1 cellular context compared by ENCODE assay signal in the genomic region with DNA sequence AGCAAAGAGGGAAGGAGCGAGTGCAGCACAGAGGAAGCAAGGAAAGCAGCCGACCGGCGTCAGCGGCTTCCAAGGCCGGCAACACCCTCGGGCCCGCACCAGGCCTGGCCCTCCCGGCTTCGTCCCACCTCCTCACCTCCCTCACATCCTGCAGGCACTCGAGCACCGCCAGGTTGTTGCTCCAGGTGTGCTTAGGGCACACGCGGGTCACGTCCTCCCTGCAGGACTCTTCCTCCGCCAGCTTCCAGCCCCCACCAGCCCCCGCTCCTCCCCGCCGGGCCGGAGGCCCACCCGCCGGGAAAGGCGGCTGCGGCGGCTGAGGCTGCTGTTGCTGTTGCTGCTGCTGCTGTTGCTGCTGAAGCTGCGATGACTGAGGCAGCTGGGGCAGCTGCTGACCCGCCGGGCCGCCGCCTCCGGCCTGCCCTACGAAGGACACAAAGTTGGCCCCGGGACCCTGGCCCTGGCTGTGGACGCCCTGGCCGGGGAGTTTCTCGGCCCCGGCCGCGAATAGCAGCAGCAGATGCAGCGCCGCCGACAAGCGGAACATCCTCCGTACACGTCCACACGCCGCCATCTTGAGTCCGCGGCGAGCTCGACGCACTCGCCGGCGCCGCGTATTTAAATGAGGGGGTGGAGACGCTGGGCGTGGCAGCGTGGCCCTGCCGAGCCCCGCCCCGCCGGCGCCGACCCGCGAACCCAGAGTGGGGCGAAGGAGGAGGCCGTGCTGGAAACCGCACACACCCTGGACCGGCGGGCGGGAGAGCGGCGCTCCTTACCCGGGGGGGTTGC.
TF ChIP-seq lines count a peak whose summit lies in the region.

A gene (minus strand): TSS at position 594 of the 789 bp plus-strand sequence. CDS start 20 bp downstream, at position 574.

TF ChIP-seq in HEK293, 187 proteins besides CTCF, POLR2A, EP300 and RAD21 (continued from another document and continues in another):
- TF ChIP-seq, protein P1, sequence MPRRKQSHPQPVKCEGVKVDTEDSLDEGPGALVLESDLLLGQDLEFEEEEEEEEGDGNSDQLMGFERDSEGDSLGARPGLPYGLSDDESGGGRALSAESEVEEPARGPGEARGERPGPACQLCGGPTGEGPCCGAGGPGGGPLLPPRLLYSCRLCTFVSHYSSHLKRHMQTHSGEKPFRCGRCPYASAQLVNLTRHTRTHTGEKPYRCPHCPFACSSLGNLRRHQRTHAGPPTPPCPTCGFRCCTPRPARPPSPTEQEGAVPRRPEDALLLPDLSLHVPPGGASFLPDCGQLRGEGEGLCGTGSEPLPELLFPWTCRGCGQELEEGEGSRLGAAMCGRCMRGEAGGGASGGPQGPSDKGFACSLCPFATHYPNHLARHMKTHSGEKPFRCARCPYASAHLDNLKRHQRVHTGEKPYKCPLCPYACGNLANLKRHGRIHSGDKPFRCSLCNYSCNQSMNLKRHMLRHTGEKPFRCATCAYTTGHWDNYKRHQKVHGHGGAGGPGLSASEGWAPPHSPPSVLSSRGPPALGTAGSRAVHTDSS (tag by site-specific recombination; IDR thresholded peaks at IDR 0.05): no peak
- no peak for TF ChIP-seq MZF1 (tag by site-specific recombination; IDR thresholded peaks at IDR 0.05; ENCODE audit: borderline replicate concordance)
- TF ChIP-seq WT1 (tag by site-specific recombination; IDR thresholded peaks at IDR 0.05): 0 out of 2 replicates have a peak, but pooled peaks have one; percentile 29
- TF ChIP-seq, protein P2, sequence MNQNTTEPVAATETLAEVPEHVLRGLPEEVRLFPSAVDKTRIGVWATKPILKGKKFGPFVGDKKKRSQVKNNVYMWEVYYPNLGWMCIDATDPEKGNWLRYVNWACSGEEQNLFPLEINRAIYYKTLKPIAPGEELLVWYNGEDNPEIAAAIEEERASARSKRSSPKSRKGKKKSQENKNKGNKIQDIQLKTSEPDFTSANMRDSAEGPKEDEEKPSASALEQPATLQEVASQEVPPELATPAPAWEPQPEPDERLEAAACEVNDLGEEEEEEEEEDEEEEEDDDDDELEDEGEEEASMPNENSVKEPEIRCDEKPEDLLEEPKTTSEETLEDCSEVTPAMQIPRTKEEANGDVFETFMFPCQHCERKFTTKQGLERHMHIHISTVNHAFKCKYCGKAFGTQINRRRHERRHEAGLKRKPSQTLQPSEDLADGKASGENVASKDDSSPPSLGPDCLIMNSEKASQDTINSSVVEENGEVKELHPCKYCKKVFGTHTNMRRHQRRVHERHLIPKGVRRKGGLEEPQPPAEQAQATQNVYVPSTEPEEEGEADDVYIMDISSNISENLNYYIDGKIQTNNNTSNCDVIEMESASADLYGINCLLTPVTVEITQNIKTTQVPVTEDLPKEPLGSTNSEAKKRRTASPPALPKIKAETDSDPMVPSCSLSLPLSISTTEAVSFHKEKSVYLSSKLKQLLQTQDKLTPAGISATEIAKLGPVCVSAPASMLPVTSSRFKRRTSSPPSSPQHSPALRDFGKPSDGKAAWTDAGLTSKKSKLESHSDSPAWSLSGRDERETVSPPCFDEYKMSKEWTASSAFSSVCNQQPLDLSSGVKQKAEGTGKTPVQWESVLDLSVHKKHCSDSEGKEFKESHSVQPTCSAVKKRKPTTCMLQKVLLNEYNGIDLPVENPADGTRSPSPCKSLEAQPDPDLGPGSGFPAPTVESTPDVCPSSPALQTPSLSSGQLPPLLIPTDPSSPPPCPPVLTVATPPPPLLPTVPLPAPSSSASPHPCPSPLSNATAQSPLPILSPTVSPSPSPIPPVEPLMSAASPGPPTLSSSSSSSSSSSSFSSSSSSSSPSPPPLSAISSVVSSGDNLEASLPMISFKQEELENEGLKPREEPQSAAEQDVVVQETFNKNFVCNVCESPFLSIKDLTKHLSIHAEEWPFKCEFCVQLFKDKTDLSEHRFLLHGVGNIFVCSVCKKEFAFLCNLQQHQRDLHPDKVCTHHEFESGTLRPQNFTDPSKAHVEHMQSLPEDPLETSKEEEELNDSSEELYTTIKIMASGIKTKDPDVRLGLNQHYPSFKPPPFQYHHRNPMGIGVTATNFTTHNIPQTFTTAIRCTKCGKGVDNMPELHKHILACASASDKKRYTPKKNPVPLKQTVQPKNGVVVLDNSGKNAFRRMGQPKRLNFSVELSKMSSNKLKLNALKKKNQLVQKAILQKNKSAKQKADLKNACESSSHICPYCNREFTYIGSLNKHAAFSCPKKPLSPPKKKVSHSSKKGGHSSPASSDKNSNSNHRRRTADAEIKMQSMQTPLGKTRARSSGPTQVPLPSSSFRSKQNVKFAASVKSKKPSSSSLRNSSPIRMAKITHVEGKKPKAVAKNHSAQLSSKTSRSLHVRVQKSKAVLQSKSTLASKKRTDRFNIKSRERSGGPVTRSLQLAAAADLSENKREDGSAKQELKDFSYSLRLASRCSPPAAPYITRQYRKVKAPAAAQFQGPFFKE (tag by site-specific recombination; IDR thresholded peaks at IDR 0.05; ENCODE audit: borderline replicate concordance): peak; percentile 38; the same call in 1 of the 2 replicates
- TF ChIP-seq ZNF830 (tag by site-specific recombination; IDR thresholded peaks at IDR 0.05; ENCODE audit: low read depth): no peak
- TF ChIP-seq, protein P3, sequence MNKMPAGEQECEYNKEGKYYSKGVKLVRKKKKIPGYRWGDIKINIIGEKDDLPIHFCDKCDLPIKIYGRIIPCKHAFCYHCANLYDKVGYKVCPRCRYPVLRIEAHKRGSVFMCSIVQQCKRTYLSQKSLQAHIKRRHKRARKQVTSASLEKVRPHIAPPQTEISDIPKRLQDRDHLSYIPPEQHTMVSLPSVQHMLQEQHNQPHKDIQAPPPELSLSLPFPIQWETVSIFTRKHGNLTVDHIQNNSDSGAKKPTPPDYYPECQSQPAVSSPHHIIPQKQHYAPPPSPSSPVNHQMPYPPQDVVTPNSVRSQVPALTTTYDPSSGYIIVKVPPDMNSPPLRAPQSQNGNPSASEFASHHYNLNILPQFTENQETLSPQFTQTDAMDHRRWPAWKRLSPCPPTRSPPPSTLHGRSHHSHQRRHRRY (tag by site-specific recombination; IDR thresholded peaks at IDR 0.05): no peak
- TF ChIP-seq ZNF202 (tag by site-specific recombination; IDR thresholded peaks at IDR 0.05; ENCODE audit: borderline replicate concordance): no peak
- no peak for TF ChIP-seq ZNF174 (tag by site-specific recombination; IDR thresholded peaks at IDR 0.05)
- TF ChIP-seq, protein P4, sequence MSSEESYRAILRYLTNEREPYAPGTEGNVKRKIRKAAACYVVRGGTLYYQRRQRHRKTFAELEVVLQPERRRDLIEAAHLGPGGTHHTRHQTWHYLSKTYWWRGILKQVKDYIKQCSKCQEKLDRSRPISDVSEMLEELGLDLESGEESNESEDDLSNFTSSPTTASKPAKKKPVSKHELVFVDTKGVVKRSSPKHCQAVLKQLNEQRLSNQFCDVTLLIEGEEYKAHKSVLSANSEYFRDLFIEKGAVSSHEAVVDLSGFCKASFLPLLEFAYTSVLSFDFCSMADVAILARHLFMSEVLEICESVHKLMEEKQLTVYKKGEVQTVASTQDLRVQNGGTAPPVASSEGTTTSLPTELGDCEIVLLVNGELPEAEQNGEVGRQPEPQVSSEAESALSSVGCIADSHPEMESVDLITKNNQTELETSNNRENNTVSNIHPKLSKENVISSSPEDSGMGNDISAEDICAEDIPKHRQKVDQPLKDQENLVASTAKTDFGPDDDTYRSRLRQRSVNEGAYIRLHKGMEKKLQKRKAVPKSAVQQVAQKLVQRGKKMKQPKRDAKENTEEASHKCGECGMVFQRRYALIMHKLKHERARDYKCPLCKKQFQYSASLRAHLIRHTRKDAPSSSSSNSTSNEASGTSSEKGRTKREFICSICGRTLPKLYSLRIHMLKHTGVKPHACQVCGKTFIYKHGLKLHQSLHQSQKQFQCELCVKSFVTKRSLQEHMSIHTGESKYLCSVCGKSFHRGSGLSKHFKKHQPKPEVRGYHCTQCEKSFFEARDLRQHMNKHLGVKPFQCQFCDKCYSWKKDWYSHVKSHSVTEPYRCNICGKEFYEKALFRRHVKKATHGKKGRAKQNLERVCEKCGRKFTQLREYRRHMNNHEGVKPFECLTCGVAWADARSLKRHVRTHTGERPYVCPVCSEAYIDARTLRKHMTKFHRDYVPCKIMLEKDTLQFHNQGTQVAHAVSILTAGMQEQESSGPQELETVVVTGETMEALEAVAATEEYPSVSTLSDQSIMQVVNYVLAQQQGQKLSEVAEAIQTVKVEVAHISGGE (tag by site-specific recombination; conservative IDR thresholded peaks at IDR 0.05; ENCODE audit: low read depth): peak; percentile 77
- no peak for TF ChIP-seq ZNF555 (tag by site-specific recombination; conservative IDR thresholded peaks at IDR 0.05)
- peak; percentile 73; the same call in 1 of the 2 replicates for TF ChIP-seq ZNF2 (tag by site-specific recombination; IDR thresholded peaks at IDR 0.05)
- TF ChIP-seq ZNF184 (tag by site-specific recombination; IDR thresholded peaks at IDR 0.05): no peak
- TF ChIP-seq ZNF423 (tag by site-specific recombination; IDR thresholded peaks at IDR 0.05): peak; percentile 43; the same call in 1 of the 2 replicates
- TF ChIP-seq, protein P5, sequence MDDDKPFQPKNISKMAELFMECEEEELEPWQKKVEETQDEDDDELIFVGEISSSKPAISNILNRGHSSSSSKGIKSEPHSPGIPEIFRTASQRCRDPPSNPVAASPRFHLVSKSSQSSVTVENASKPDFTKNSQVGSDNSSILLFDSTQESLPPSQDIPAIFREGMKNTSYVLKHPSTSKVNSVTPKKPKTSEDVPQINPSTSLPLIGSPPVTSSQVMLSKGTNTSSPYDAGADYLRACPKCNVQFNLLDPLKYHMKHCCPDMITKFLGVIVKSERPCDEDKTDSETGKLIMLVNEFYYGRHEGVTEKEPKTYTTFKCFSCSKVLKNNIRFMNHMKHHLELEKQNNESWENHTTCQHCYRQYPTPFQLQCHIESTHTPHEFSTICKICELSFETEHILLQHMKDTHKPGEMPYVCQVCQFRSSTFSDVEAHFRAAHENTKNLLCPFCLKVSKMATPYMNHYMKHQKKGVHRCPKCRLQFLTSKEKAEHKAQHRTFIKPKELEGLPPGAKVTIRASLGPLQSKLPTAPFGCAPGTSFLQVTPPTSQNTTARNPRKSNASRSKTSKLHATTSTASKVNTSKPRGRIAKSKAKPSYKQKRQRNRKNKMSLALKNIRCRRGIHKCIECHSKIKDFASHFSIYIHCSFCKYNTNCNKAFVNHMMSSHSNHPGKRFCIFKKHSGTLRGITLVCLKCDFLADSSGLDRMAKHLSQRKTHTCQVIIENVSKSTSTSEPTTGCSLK (tag by site-specific recombination; IDR thresholded peaks at IDR 0.05): no peak
- peak; percentile 61 for TF ChIP-seq SP2 (tag by site-specific recombination; IDR thresholded peaks at IDR 0.05)
- TF ChIP-seq, protein P6, sequence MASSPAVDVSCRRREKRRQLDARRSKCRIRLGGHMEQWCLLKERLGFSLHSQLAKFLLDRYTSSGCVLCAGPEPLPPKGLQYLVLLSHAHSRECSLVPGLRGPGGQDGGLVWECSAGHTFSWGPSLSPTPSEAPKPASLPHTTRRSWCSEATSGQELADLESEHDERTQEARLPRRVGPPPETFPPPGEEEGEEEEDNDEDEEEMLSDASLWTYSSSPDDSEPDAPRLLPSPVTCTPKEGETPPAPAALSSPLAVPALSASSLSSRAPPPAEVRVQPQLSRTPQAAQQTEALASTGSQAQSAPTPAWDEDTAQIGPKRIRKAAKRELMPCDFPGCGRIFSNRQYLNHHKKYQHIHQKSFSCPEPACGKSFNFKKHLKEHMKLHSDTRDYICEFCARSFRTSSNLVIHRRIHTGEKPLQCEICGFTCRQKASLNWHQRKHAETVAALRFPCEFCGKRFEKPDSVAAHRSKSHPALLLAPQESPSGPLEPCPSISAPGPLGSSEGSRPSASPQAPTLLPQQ (tag by site-specific recombination; IDR thresholded peaks at IDR 0.05): peak; percentile 61
- TF ChIP-seq ZNF621 (tag by site-specific recombination; IDR thresholded peaks at IDR 0.05): no peak
- no peak for TF ChIP-seq MEIS1 (CRISPR knock-in tag; IDR thresholded peaks at IDR 0.05; ENCODE audit: borderline replicate concordance)
- TF ChIP-seq ZNF157 (tag by site-specific recombination; IDR thresholded peaks at IDR 0.05): no peak
- TF ChIP-seq ZNF248 (tag by site-specific recombination; IDR thresholded peaks at IDR 0.05): no peak
- no peak for TF ChIP-seq ZBTB1 (tag by site-specific recombination; IDR thresholded peaks at IDR 0.05)
- TF ChIP-seq ZSCAN23 (tag by site-specific recombination; IDR thresholded peaks at IDR 0.05): no peak
- TF ChIP-seq ZNF311 (tag by site-specific recombination; IDR thresholded peaks at IDR 0.05; ENCODE audit: borderline replicate concordance): no peak
- TF ChIP-seq ZNF404 (tag by site-specific recombination; IDR thresholded peaks at IDR 0.05): no peak
- peak; percentile 59 for TF ChIP-seq OSR2 (tag by site-specific recombination; IDR thresholded peaks at IDR 0.05)
- TF ChIP-seq ZNF221 (tag by site-specific recombination; IDR thresholded peaks at IDR 0.05; ENCODE audit: borderline replicate concordance): no peak
- TF ChIP-seq ZBTB8A (tag by site-specific recombination; IDR thresholded peaks at IDR 0.05): no peak
- TF ChIP-seq ZNF561 (tag by site-specific recombination; IDR thresholded peaks at IDR 0.05; ENCODE audit: borderline replicate concordance): peak; percentile 55; the same call in 1 of the 2 replicates
- no peak for TF ChIP-seq SETDB1 (IDR thresholded peaks at IDR 0.05; ENCODE audit: insufficient read length, low read length)
- TF ChIP-seq ZBTB48 (tag by site-specific recombination; IDR thresholded peaks at IDR 0.05): 0 out of 2 replicates have a peak, but pooled peaks have one; percentile 20
- no peak for TF ChIP-seq ZNF146 (tag by site-specific recombination; IDR thresholded peaks at IDR 0.05)
- peak; percentile 43; the same call in 1 of the 2 replicates for TF ChIP-seq ZNF24 (tag by site-specific recombination; IDR thresholded peaks at IDR 0.05)
- TF ChIP-seq, protein P7, sequence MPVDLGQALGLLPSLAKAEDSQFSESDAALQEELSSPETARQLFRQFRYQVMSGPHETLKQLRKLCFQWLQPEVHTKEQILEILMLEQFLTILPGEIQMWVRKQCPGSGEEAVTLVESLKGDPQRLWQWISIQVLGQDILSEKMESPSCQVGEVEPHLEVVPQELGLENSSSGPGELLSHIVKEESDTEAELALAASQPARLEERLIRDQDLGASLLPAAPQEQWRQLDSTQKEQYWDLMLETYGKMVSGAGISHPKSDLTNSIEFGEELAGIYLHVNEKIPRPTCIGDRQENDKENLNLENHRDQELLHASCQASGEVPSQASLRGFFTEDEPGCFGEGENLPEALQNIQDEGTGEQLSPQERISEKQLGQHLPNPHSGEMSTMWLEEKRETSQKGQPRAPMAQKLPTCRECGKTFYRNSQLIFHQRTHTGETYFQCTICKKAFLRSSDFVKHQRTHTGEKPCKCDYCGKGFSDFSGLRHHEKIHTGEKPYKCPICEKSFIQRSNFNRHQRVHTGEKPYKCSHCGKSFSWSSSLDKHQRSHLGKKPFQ (tag by site-specific recombination; IDR thresholded peaks at IDR 0.05): no peak
- no peak for TF ChIP-seq GLI4 (tag by site-specific recombination; IDR thresholded peaks at IDR 0.05)
- no peak; the same call in 1 of the 2 replicates for TF ChIP-seq ZNF626 (tag by site-specific recombination; IDR thresholded peaks at IDR 0.05)
- no peak for TF ChIP-seq ZNF175 (tag by site-specific recombination; IDR thresholded peaks at IDR 0.05)
- TF ChIP-seq SCRT2 (tag by site-specific recombination; IDR thresholded peaks at IDR 0.05): peak; percentile 98
- TF ChIP-seq RBAK (tag by site-specific recombination; IDR thresholded peaks at IDR 0.05): 0 out of 2 replicates have a peak, but pooled peaks have one; percentile 46
- peak; percentile 42 for TF ChIP-seq ZFHX2 (tag by site-specific recombination; conservative IDR thresholded peaks at IDR 0.05)
